ENCODE assay signal across 23 cellular contexts in genomic region chr10:105758209-105758998, GRCh38.
A peak's percentile ranks its signal among the peaks of the same experiment; 100 is the strongest.
DNase-seq lines count a peak whose midpoint lies in the region; ATAC-seq and TF ChIP-seq lines count a peak whose summit lies in the region.
"Had no signal": no experiment of that assay in that cellular context is flagged by ENCODE, and none has a peak within 500 bp of the region (broad histone marks: within the 10 kb centered on the region; RNA-seq: fewer than 3 reads in every experiment).

No MANE protein-coding gene starts in this region.

- H3K27me3 ChIP-seq in right atrium auricular region (no peaks in the 10 kb centered on the region), cardiac muscle cell (peaks cover 10% of the 10 kb centered on the region), neural progenitor cell (no peaks in the 10 kb centered on the region)
- H3K27me3 ChIP-seq: BLaER1 had no signal

- DNase-seq in Right ventricle myocardium inferior (ENCODE audit: missing footprints) (no peak), right atrium auricular region (ENCODE audit: low spot score) (no peak), cardiac muscle cell (ENCODE audit: low read depth in 1 of 2, low spot score in 1 of 2) (peak in 1 of 2 donors; percentile 83), left cardiac atrium (no peak), neural progenitor cell (ENCODE audit: low spot score) (no peak), NCI-H2196 treated with DMSO at 0.1 percent for 48 hours (lab: John Stamatoyannopoulos, UW; ENCODE audit: unreplicated experiment) (no peak), NOMO-1 treated with DMSO at 0.1 percent for 48 hours (lab: John Stamatoyannopoulos, UW; ENCODE audit: unreplicated experiment) (no peak)
- DNase-seq: Caco-2; CD4-positive, CD25-positive, alpha-beta regulatory T cell; CD8-positive, alpha-beta T cell; DMS 273 treated with DMSO at 0.1 percent for 48 hours; DMS79; EL; GDM1; GOT3; HFFc6 had no signal

- H3K36me3 ChIP-seq in right atrium auricular region (no peaks in the 10 kb centered on the region), cardiac muscle cell (no peaks in the 10 kb centered on the region), neural progenitor cell (no peaks in the 10 kb centered on the region)
- H3K36me3 ChIP-seq: BLaER1, HAP-1 had no signal

- H3K9ac ChIP-seq in neural progenitor cell, result no peak overlapping the region
- H3K9ac ChIP-seq: BLaER1 had no signal

- intact Hi-C loops in Right ventricle myocardium inferior (cut with DNase I) (loop anchor here (10.0 kb wide), 1 partner anchor 154 kb away; no protein-coding TSS in a partner anchor), left cardiac atrium (cut with DNase I) (no loop called here)

- H3K4me1 ChIP-seq in right atrium auricular region (peaks cover 0 to 7% of the 10 kb centered on the region in 2 donors), cardiac muscle cell (ENCODE audit: low read depth) (peaks cover 45% of the 10 kb centered on the region), neural progenitor cell (peaks cover 29% of the 10 kb centered on the region)
- H3K4me1 ChIP-seq: BLaER1, Caco-2, HAP-1 had no signal

- H3K4me2 ChIP-seq in neural progenitor cell, result peak overlapping the region; percentile 67
- H3K4me2 ChIP-seq: BLaER1 had no signal

- H3K79me2 ChIP-seq in neural progenitor cell (ENCODE audit: low read depth), result no peaks in the 10 kb centered on the region

- ATAC-seq in Right ventricle myocardium inferior (peak; percentile 61), left cardiac atrium (peak; percentile 44 to 50), GM19328 (IDR thresholded peaks at IDR 0.05; ENCODE audit: unreplicated experiment) (no peak)
- ATAC-seq: CD8-positive, alpha-beta T cell; GM12878 had no signal

- no peak for TF ChIP-seq CTCF in right atrium auricular region (IDR thresholded peaks at IDR 0.05)
- no peak for TF ChIP-seq CTCF in cardiac muscle cell (IDR thresholded peaks at IDR 0.05; ENCODE audit: low read depth, low read length)
- no peak for TF ChIP-seq CTCF in neural progenitor cell (IDR thresholded peaks at IDR 0.05)

- H3K9me3 ChIP-seq in right atrium auricular region, result no peaks in the 10 kb centered on the region
- H3K9me3 ChIP-seq in cardiac muscle cell (ENCODE audit: low read depth), result no peaks in the 10 kb centered on the region
- H3K9me3 ChIP-seq in neural progenitor cell (ENCODE audit: low read depth), result no peaks in the 10 kb centered on the region
- H3K9me3 ChIP-seq: BLaER1, Caco-2, HAP-1 had no signal

- H3K9me3 Mint-ChIP-seq in neural progenitor cell, result no peaks in the 10 kb centered on the region

- H2AFZ ChIP-seq in neural progenitor cell (replicated peaks), result no peak overlapping the region

- H3K4me1 Mint-ChIP-seq in neural progenitor cell, result peaks cover 6% of the 10 kb centered on the region
- H3K4me1 Mint-ChIP-seq: B cell; CD4-positive, CD25-positive, alpha-beta regulatory T cell had no signal

- H3K4me3 ChIP-seq in right atrium auricular region (no peak overlapping the region), cardiac muscle cell (no peak overlapping the region), neural progenitor cell (no peak overlapping the region)
- H3K4me3 ChIP-seq: BLaER1, GM12878, HAP-1 had no signal

- no peaks in the 10 kb centered on the region for H3K36me3 Mint-ChIP-seq in neural progenitor cell
- H3K36me3 Mint-ChIP-seq: CD4-positive, CD25-positive, alpha-beta regulatory T cell; CD8-positive, alpha-beta T cell had no signal

- no peak overlapping the region for H3K27ac Mint-ChIP-seq in neural progenitor cell
- H3K27ac Mint-ChIP-seq: B cell; CD4-positive, CD25-positive, alpha-beta regulatory T cell; CD8-positive, alpha-beta T cell; HFFc6 had no signal

- no peaks in the 10 kb centered on the region for H4K20me1 ChIP-seq in neural progenitor cell (ENCODE audit: low read depth)
- H4K20me1 ChIP-seq: BLaER1 had no signal

- H3K4me3 Mint-ChIP-seq in neural progenitor cell, result no peak overlapping the region
- H3K4me3 Mint-ChIP-seq: B cell; CD4-positive, CD25-positive, alpha-beta regulatory T cell; CD8-positive, alpha-beta T cell; HFFc6 had no signal

- H3K27ac ChIP-seq in right atrium auricular region (peak overlapping the region in 1 of 2 donors; percentile 48), cardiac muscle cell (peak overlapping the region; percentile 80), neural progenitor cell (no peak overlapping the region)
- H3K27ac ChIP-seq: 22Rv1, BLaER1, C4-2B had no signal

- peaks cover 20% of the 10 kb centered on the region for H3F3A ChIP-seq in neural progenitor cell (ENCODE audit: low read depth)

- peaks cover 2% of the 10 kb centered on the region for H3K27me3 Mint-ChIP-seq in neural progenitor cell (ENCODE audit: insufficient read depth, low read depth)
- H3K27me3 Mint-ChIP-seq: B cell; CD4-positive, CD25-positive, alpha-beta regulatory T cell had no signal
